ENCODE assay signal across 34 cellular contexts in genomic region chr1:154553056-154553822, GRCh38. TPM values are rescaled to one million over a fixed set of nuclear protein-coding genes. Genes with fewer than 3 reads are reported as not detected.
DNase-seq lines count a peak whose midpoint lies in the region; ATAC-seq, FAIRE-seq and TF ChIP-seq lines count a peak whose summit lies in the region.
"Had no signal": no experiment of that assay in that cellular context is flagged by ENCODE, and none has a peak within 500 bp of the region (broad histone marks: within the 10 kb centered on the region; RNA-seq: fewer than 3 reads in every experiment).

No MANE protein-coding gene starts in this region.

- intact Hi-C loops in K562 (cut with micrococcal nuclease) (no loop called here), gastrocnemius medialis (cut with DNase I; ENCODE audit: low total_unique reads) (loop anchor here (1.0 to 10.0 kb wide), 2 partner anchors 154 to 358 kb away; partner anchors contain the start of gene TPM3), Right ventricle myocardium superior (cut with DNase I) (no loop called here)

- no peak for TF ChIP-seq EP300 in SK-N-SH (IDR thresholded peaks at IDR 0.05; ENCODE audit: borderline replicate concordance in 1 of 2, low read depth in 1 of 2, low read length in 1 of 2)
- no peak for TF ChIP-seq EP300 in K562 (IDR thresholded peaks at IDR 0.05; ENCODE audit: low read length)

- TF ChIP-seq RAD21 in SK-N-SH (IDR thresholded peaks at IDR 0.05; ENCODE audit: low read length) (no peak), K562 (CRISPR knock-in tag; conservative IDR thresholded peaks at IDR 0.05 in 1 of 2, IDR thresholded peaks at IDR 0.05 in 1 of 2) (no peak)

- peaks cover 12% of the 10 kb centered on the region for H3F3A ChIP-seq in SK-N-SH (replicated peaks; ENCODE audit: insufficient read depth)

- no peaks in the 10 kb centered on the region for H3K9me1 ChIP-seq in K562 (ENCODE audit: control insufficient read depth, insufficient read depth, low read length)

- no peak for FAIRE-seq in K562 (lab: Jason Lieb, UNC)
- FAIRE-seq: GM12892, H54 had no signal

- H4K20me1 ChIP-seq in SK-N-SH (ENCODE audit: insufficient read depth): peaks cover 18% of the 10 kb centered on the region; the same call in 1 of the 2 replicates
- H4K20me1 ChIP-seq in K562 (replicated peaks; ENCODE audit: control insufficient read depth, insufficient read depth, low read length): peaks cover 8% of the 10 kb centered on the region; the same call in 1 of the 2 replicates

- POLR2A ChIA-PET in SK-N-SH (lab: Yijun Ruan, JAX): no interaction called here
- POLR2A ChIA-PET in K562 (lab: Yijun Ruan, JAX): interaction anchor here (0.7 to 1.2 kb wide), 4 partner anchors 11 to 72 kb away, joined by 3 to 4 read pairs (median 3); no protein-coding TSS in a partner anchor

- BruUV-seq in K562 (replicated peaks; lab: Mats Ljungman, UMichigan): no TSS peak

- DNase-seq in SK-N-SH (no peak), K562 (ENCODE audit: extremely low read depth in 1 of 4, low spot score in 3 of 4) (no peak), foreskin keratinocyte (peak in 1 of 2 donors; percentile 66), gastrocnemius medialis (peak; percentile 30 to 48), NCI-H2196 (lab: John Stamatoyannopoulos, UW; ENCODE audit: unreplicated experiment) (no peak), DMS153 (lab: John Stamatoyannopoulos, UW) (no peak), Right ventricle myocardium superior (no peak)
- DNase-seq: activated CD4-positive, alpha-beta T cell treated with anti-CD3 and anti-CD28 coated beads, Interleukin-2, amount 50 U/mL, for 1 hour; activated T-cell treated with anti-CD3 and anti-CD28 coated beads, Interleukin-2, amount 50 U/mL, for 72 hours; C1 segment of cervical spinal cord; COR-L47; dorsolateral prefrontal cortex; heart left ventricle; islet precursor cell; Karpas-422; left ventricle myocardium inferior; naive B cell; NCI-H1436; NCI-H2081 treated with DMSO at 0.1 percent for 48 hours; NCI-H226; NCI-H526 treated with DMSO at 0.1 percent for 48 hours; Peyer's patch; SIG-M5; stimulated activated CD4-positive, alpha-beta T cell treated with anti-CD3 and anti-CD28 coated beads, Interleukin-4, amount 100 ng/mL, for 4 hours; T1000; transverse colon had no signal

- H3K4me1 ChIP-seq in SK-N-SH (ENCODE audit: control insufficient read depth in 1 of 2, insufficient read depth in 2 of 2, low read depth in 1 of 2, low read length in 1 of 2) (peaks cover 7 to 28% of the 10 kb centered on the region in 2 experiments; a peak in 2 of 4 replicates), K562 (replicated peaks in 1 of 2; ENCODE audit: control insufficient read depth in 2 of 2, insufficient read depth in 2 of 2, low read length in 2 of 2) (peaks cover 9 to 13% of the 10 kb centered on the region in 2 experiments; a peak in 4 of 5 replicates), foreskin keratinocyte (no peaks in the 10 kb centered on the region), gastrocnemius medialis (peaks cover 32 to 36% of the 10 kb centered on the region in 2 donors)

- CTCF ChIA-PET in SK-N-SH (lab: Yijun Ruan, JAX): interaction anchor here (0.8 to 5.4 kb wide), 5 partner anchors 19 to 149 kb away, joined by 3 to 63 read pairs (median 5); no protein-coding TSS in a partner anchor
- CTCF ChIA-PET in K562 (lab: Yijun Ruan, JAX; ENCODE audit: low intra/inter-chr PET ratio): interaction anchor here (0.6 kb wide), 1 partner anchor 719 kb away, joined by 3 read pairs; no protein-coding TSS in a partner anchor

- H3K4me2 ChIP-seq in SK-N-SH (no peak overlapping the region), K562 (ENCODE audit: insufficient read depth, low read length) (no peak overlapping the region)

- H3K27ac ChIP-seq in SK-N-SH (ENCODE audit: low read depth in 2 of 2, low read length in 1 of 2) (no peak overlapping the region; a peak in 1 of 4 replicates), K562 (ENCODE audit: extremely low read depth, low read depth, low read length) (no peak overlapping the region), foreskin keratinocyte (no peak overlapping the region), gastrocnemius medialis (peak overlapping the region; percentile 34 to 63 (median 59))
- H3K27ac ChIP-seq: 22Rv1, dorsolateral prefrontal cortex, left ventricle myocardium inferior, Peyer's patch, transverse colon had no signal

- in situ Hi-C loops in K562 (cut with MboI): no loop called here
- in situ Hi-C loops in gastrocnemius medialis (cut with MboI; ENCODE audit: low sequenced_read_pairs in 4 of 4): loop anchor here in 2 of 4 donors (5.0 to 25.0 kb wide), 2 partner anchors 71 to 209 kb away; no protein-coding TSS in a partner anchor

- H3K9me3 ChIP-seq in SK-N-SH (no peaks in the 10 kb centered on the region), K562 (replicated peaks; ENCODE audit: control insufficient read depth, insufficient read depth, low read depth, low read length) (no peaks in the 10 kb centered on the region), gastrocnemius medialis (no peaks in the 10 kb centered on the region)
- H3K9me3 ChIP-seq: heart left ventricle, left ventricle myocardium inferior, Peyer's patch, transverse colon had no signal

- 93% methylated on average over 10 of the region's 10 CpGs for WGBS in SK-N-SH (ENCODE audit: low lambda C conversion rate)
- 83% methylated on average over 9 of the region's 10 CpGs for WGBS in K562 (ENCODE audit: insufficient coverage, low coverage, missing lambda C conversion rate)

- H3K4me3 ChIP-seq in SK-N-SH (ENCODE audit: low read depth in 2 of 2, low read length in 1 of 2) (no peak overlapping the region), K562 (no peak overlapping the region), gastrocnemius medialis (no peak overlapping the region)
- H3K4me3 ChIP-seq: dorsolateral prefrontal cortex, heart left ventricle, left ventricle myocardium inferior, Peyer's patch, transverse colon had no signal

- H3K36me3 ChIP-seq in SK-N-SH (replicated peaks in 1 of 2; ENCODE audit: control insufficient read depth in 1 of 2, insufficient read depth in 2 of 2, low read length in 1 of 2) (peaks cover 37 to 80% of the 10 kb centered on the region in 2 experiments), K562 (ENCODE audit: control insufficient read depth, insufficient read depth, low read length) (peaks cover 78% of the 10 kb centered on the region), gastrocnemius medialis (peaks cover 0 to 74% of the 10 kb centered on the region in 2 donors)

- H3K27me3 ChIP-seq in SK-N-SH (ENCODE audit: insufficient read depth): no peaks in the 10 kb centered on the region
- H3K27me3 ChIP-seq in K562 (ENCODE audit: control insufficient read depth in 2 of 2, insufficient read depth in 2 of 2, low read length in 2 of 2): no peaks in the 10 kb centered on the region
- H3K27me3 ChIP-seq in foreskin keratinocyte: no peaks in the 10 kb centered on the region
- H3K27me3 ChIP-seq in gastrocnemius medialis: no peaks in the 10 kb centered on the region
- H3K27me3 ChIP-seq: dorsolateral prefrontal cortex, heart left ventricle, Peyer's patch, transverse colon had no signal

- TF ChIP-seq POLR2A in K562 (conservative IDR thresholded peaks at IDR 0.05) (no peak), gastrocnemius medialis (IDR thresholded peaks at IDR 0.05) (no peak)

- no peak overlapping the region for H3K9ac ChIP-seq in SK-N-SH
- H3K9ac ChIP-seq in K562 (ENCODE audit: insufficient read depth in 1 of 2, low read depth in 2 of 2, low read length in 2 of 2): no peak overlapping the region

- H3K9me2 ChIP-seq in SK-N-SH: no peaks in the 10 kb centered on the region

- no peak for TF ChIP-seq CTCF in SK-N-SH (IDR thresholded peaks at IDR 0.05)
- TF ChIP-seq CTCF in K562 (IDR thresholded peaks at IDR 0.05 in 2 of 3, conservative IDR thresholded peaks at IDR 0.05 in 1 of 3; ENCODE audit: insufficient read depth in 2 of 3, low read depth in 1 of 3, low read length in 3 of 3): no peak
- no peak for TF ChIP-seq CTCF in foreskin keratinocyte (conservative IDR thresholded peaks at IDR 0.05)
- no peak for TF ChIP-seq CTCF in gastrocnemius medialis (IDR thresholded peaks at IDR 0.05 in 4 of 5, conservative IDR thresholded peaks at IDR 0.05 in 1 of 5)

- no peak for ATAC-seq in SK-N-SH treated with all-trans-retinoic acid at 6 μM for 48 hours
- ATAC-seq in K562: no peak
- ATAC-seq in foreskin keratinocyte: peak; percentile 23
- ATAC-seq in gastrocnemius medialis: peak; percentile 72
- no peak for ATAC-seq in Right ventricle myocardium superior (ENCODE audit: poor library complexity)
- ATAC-seq: activated T-cell treated with anti-CD3 and anti-CD28 coated beads, Interleukin-2, amount 50 U/mL, for 72 hours; heart left ventricle had no signal

- peaks cover 39% of the 10 kb centered on the region for H3K79me2 ChIP-seq in SK-N-SH (ENCODE audit: insufficient read depth)
- H3K79me2 ChIP-seq in K562 (ENCODE audit: control insufficient read depth, insufficient read depth, low read length): peaks cover 27% of the 10 kb centered on the region

- H2AFZ ChIP-seq in SK-N-SH (ENCODE audit: low read depth) (no peak overlapping the region), K562 (ENCODE audit: low read depth, low read length) (no peak overlapping the region)

RNA-seq across cellular contexts. Expression of gene UBE2Q1, which starts 5.2 kb away (rescaled TPM):
- polyA plus RNA-seq in SK-N-SH (2012; rRNA removed) (12.5 and 15.2 TPM in 2 replicates), K562 (2011; rRNA removed) (14.2 and 17.7 TPM in 2 replicates), K562 (2014; fragmentation: Illumina TruSeq; extraction: Trizol) (39.0 and 48.3 TPM in 2 replicates), K562 (2014; fragmentation: Nextera tagmentation; extraction: Ambion mirVana) (10 to 100 TPM in 1 of 2 experiments, 1 to 10 TPM in 1; 8.0 to 10.6 TPM), K562 (2014; rRNA removed) (17.9 and 27.6 TPM in 2 replicates), foreskin keratinocyte (42.0 and 48.4 TPM in 2 replicates)
- 21.4 and 26.0 TPM in 2 replicates for polyA plus RNA-seq in SK-N-SH (2012; cell fraction: cytosol; rRNA removed)
- polyA plus RNA-seq in SK-N-SH (2012; cell fraction: nucleus; rRNA removed): 11.6 and 19.2 TPM in 2 replicates
- 32.4 and 54.0 TPM in 2 replicates for total RNA-seq in K562 (2011; cell fraction: chromatin; rRNA removed; ENCODE audit: low replicate concordance)
- total RNA-seq in K562 (2011; cell fraction: nucleolus; rRNA removed): 26.2 and 28.7 TPM in 2 replicates
- total RNA-seq in K562 (2011; cell fraction: nucleoplasm; rRNA removed): 24.3 and 36.3 TPM in 2 replicates
- total RNA-seq in K562 (2014; rRNA removed) (21.6 and 25.2 TPM in 2 replicates), K562 (2014; rRNA removed; fragmentation: Illumina TruSeq; extraction: Trizol) (28.5 and 32.1 TPM in 2 replicates), K562 (2015; rRNA removed; fragmentation: Illumina TruSeq; extraction: Trizol) (31.6 and 33.2 TPM in 2 replicates), K562 (2021) (58.8 and 62.4 TPM in 2 replicates), foreskin keratinocyte (33.8 and 35.2 TPM in 2 replicates), gastrocnemius medialis (10 to 100 TPM; 18.8 to 42.8 (median 24.1) TPM), Right ventricle myocardium superior (46.6 TPM)
- polyA plus RNA-seq in K562 (2011; cell fraction: cytosol; rRNA removed): 5.4 and 7.9 TPM in 2 replicates
- 33.8 and 37.6 TPM in 2 replicates for polyA plus RNA-seq in K562 (2011; cell fraction: nucleus; rRNA removed)
- 43.5 and 51.3 TPM in 2 replicates for polyA plus RNA-seq in K562 (2012)
- polyA minus RNA-seq in K562 (2011; rRNA and poly(A)+ RNA removed): 8.3 and 8.9 TPM in 2 replicates
- polyA minus RNA-seq in K562 (2011; cell fraction: cytosol; rRNA and poly(A)+ RNA removed): 12.8 and 15.7 TPM in 2 replicates
- 12.1 and 22.4 TPM in 2 replicates for polyA minus RNA-seq in K562 (2011; cell fraction: nucleus; rRNA and poly(A)+ RNA removed)

RNA-seq across cellular contexts. Expression of gene CHRNB2, which starts 14.3 kb away (rescaled TPM):
- polyA plus RNA-seq in SK-N-SH (2012; rRNA removed): 0.64 and 0.93 TPM in 2 replicates
- 0.68 and 1.2 TPM in 2 replicates for polyA plus RNA-seq in SK-N-SH (2012; cell fraction: cytosol; rRNA removed)
- 0.76 and 0.85 TPM in 2 replicates for polyA plus RNA-seq in SK-N-SH (2012; cell fraction: nucleus; rRNA removed)
- total RNA-seq in K562 (2011; cell fraction: chromatin; rRNA removed; ENCODE audit: low replicate concordance): not detected in 2 replicates
- not detected in 2 replicates for total RNA-seq in K562 (2011; cell fraction: nucleolus; rRNA removed)
- not detected in 2 replicates for total RNA-seq in K562 (2011; cell fraction: nucleoplasm; rRNA removed)
- total RNA-seq in K562 (2014; rRNA removed): not detected in 2 replicates
- not detected in 2 replicates for total RNA-seq in K562 (2014; rRNA removed; fragmentation: Illumina TruSeq; extraction: Trizol)
- not detected in 2 replicates for total RNA-seq in K562 (2015; rRNA removed; fragmentation: Illumina TruSeq; extraction: Trizol)
- not detected in 2 replicates for total RNA-seq in K562 (2021)
- polyA plus RNA-seq in K562 (2011; rRNA removed): not detected in 2 replicates
- polyA plus RNA-seq in K562 (2011; cell fraction: cytosol; rRNA removed): not detected in 2 replicates
- polyA plus RNA-seq in K562 (2011; cell fraction: nucleus; rRNA removed): not detected in 2 replicates
- 0.03 and 0.07 TPM in 2 replicates for polyA plus RNA-seq in K562 (2012)
- polyA plus RNA-seq in K562 (2014; fragmentation: Illumina TruSeq; extraction: Trizol): not detected in 2 replicates
- under 1 TPM in 1 of 2 experiments, not detected in 1; 0.01 TPM for polyA plus RNA-seq in K562 (2014; fragmentation: Nextera tagmentation; extraction: Ambion mirVana)
- polyA plus RNA-seq in K562 (2014; rRNA removed): not detected in 2 replicates
- not detected in 2 replicates for polyA minus RNA-seq in K562 (2011; rRNA and poly(A)+ RNA removed)
- polyA minus RNA-seq in K562 (2011; cell fraction: cytosol; rRNA and poly(A)+ RNA removed): not detected in 2 replicates
- 0.11 TPM in 1 of 2 replicates, not detected in the other for polyA minus RNA-seq in K562 (2011; cell fraction: nucleus; rRNA and poly(A)+ RNA removed)
- total RNA-seq in foreskin keratinocyte: 0.03 and 0.07 TPM in 2 replicates
- polyA plus RNA-seq in foreskin keratinocyte: 0.02 and 0.07 TPM in 2 replicates
- total RNA-seq in gastrocnemius medialis: not detected
- not detected for total RNA-seq in Right ventricle myocardium superior
- total RNA-seq: chondrocyte, G401, left ventricle myocardium inferior, posterior vena cava, subcutaneous adipose tissue had no signal

RNA-seq across cellular contexts. Expression of gene SHE, which starts 51.0 kb away (rescaled TPM):
- not detected in 2 replicates for polyA plus RNA-seq in SK-N-SH (2012; rRNA removed)
- not detected in 2 replicates for polyA plus RNA-seq in SK-N-SH (2012; cell fraction: cytosol; rRNA removed)
- polyA plus RNA-seq in SK-N-SH (2012; cell fraction: nucleus; rRNA removed): not detected in 2 replicates
- total RNA-seq in K562 (2011; cell fraction: chromatin; rRNA removed; ENCODE audit: low replicate concordance): not detected in 2 replicates
- not detected in 2 replicates for total RNA-seq in K562 (2011; cell fraction: nucleolus; rRNA removed)
- not detected in 2 replicates for total RNA-seq in K562 (2011; cell fraction: nucleoplasm; rRNA removed)
- total RNA-seq in K562 (2014; rRNA removed): 0.04 and 0.05 TPM in 2 replicates
- not detected in 2 replicates for total RNA-seq in K562 (2014; rRNA removed; fragmentation: Illumina TruSeq; extraction: Trizol)
- total RNA-seq in K562 (2015; rRNA removed; fragmentation: Illumina TruSeq; extraction: Trizol): not detected in 2 replicates
- total RNA-seq in K562 (2021): not detected in 2 replicates
- not detected in 2 replicates for polyA plus RNA-seq in K562 (2011; rRNA removed)
- not detected in 2 replicates for polyA plus RNA-seq in K562 (2011; cell fraction: cytosol; rRNA removed)
- not detected in 2 replicates for polyA plus RNA-seq in K562 (2011; cell fraction: nucleus; rRNA removed)
- 0.06 TPM in 1 of 2 replicates, not detected in the other for polyA plus RNA-seq in K562 (2012)
- polyA plus RNA-seq in K562 (2014; fragmentation: Illumina TruSeq; extraction: Trizol): not detected in 2 replicates
- not detected for polyA plus RNA-seq in K562 (2014; fragmentation: Nextera tagmentation; extraction: Ambion mirVana)
- 0.01 TPM in 1 of 2 replicates, not detected in the other for polyA plus RNA-seq in K562 (2014; rRNA removed)
- not detected in 2 replicates for polyA minus RNA-seq in K562 (2011; rRNA and poly(A)+ RNA removed)
- polyA minus RNA-seq in K562 (2011; cell fraction: cytosol; rRNA and poly(A)+ RNA removed): not detected in 2 replicates
- not detected in 2 replicates for polyA minus RNA-seq in K562 (2011; cell fraction: nucleus; rRNA and poly(A)+ RNA removed)
- total RNA-seq in foreskin keratinocyte: not detected in 2 replicates
- not detected in 2 replicates for polyA plus RNA-seq in foreskin keratinocyte
- total RNA-seq in gastrocnemius medialis: 1 to 10 TPM; 5.0 to 6.9 (median 6.2) TPM
- 11.0 TPM for total RNA-seq in Right ventricle myocardium superior
- total RNA-seq: G401 had no signal

RNA-seq across cellular contexts. Expression of gene TDRD10, which starts 51.2 kb away (rescaled TPM):
- polyA plus RNA-seq in SK-N-SH (2012; rRNA removed) (not detected in 2 replicates), K562 (2011; rRNA removed) (not detected in 2 replicates), K562 (2014; fragmentation: Illumina TruSeq; extraction: Trizol) (not detected in 2 replicates), K562 (2014; fragmentation: Nextera tagmentation; extraction: Ambion mirVana) (not detected), K562 (2014; rRNA removed) (not detected in 2 replicates), foreskin keratinocyte (not detected in 2 replicates)
- not detected in 2 replicates for polyA plus RNA-seq in SK-N-SH (2012; cell fraction: cytosol; rRNA removed)
- not detected in 2 replicates for polyA plus RNA-seq in SK-N-SH (2012; cell fraction: nucleus; rRNA removed)
- not detected in 2 replicates for total RNA-seq in K562 (2011; cell fraction: chromatin; rRNA removed; ENCODE audit: low replicate concordance)
- total RNA-seq in K562 (2011; cell fraction: nucleolus; rRNA removed): not detected in 2 replicates
- not detected in 2 replicates for total RNA-seq in K562 (2011; cell fraction: nucleoplasm; rRNA removed)
- total RNA-seq in K562 (2014; rRNA removed) (not detected in 2 replicates), K562 (2014; rRNA removed; fragmentation: Illumina TruSeq; extraction: Trizol) (not detected in 2 replicates), K562 (2015; rRNA removed; fragmentation: Illumina TruSeq; extraction: Trizol) (not detected in 2 replicates), K562 (2021) (not detected in 2 replicates), foreskin keratinocyte (not detected in 2 replicates), gastrocnemius medialis (1 to 10 TPM in 1 of 4 donors, under 1 TPM in 3; 0.61 to 4.2 (median 0.62) TPM), Right ventricle myocardium superior (2.5 TPM)
- polyA plus RNA-seq in K562 (2011; cell fraction: cytosol; rRNA removed): not detected in 2 replicates
- polyA plus RNA-seq in K562 (2011; cell fraction: nucleus; rRNA removed): not detected in 2 replicates
- polyA plus RNA-seq in K562 (2012): not detected in 2 replicates
- polyA minus RNA-seq in K562 (2011; rRNA and poly(A)+ RNA removed): not detected in 2 replicates
- not detected in 2 replicates for polyA minus RNA-seq in K562 (2011; cell fraction: cytosol; rRNA and poly(A)+ RNA removed)
- not detected in 2 replicates for polyA minus RNA-seq in K562 (2011; cell fraction: nucleus; rRNA and poly(A)+ RNA removed)

RNA-seq across cellular contexts. Expression of gene ADAR, which starts 54.7 kb away (rescaled TPM):
- polyA plus RNA-seq in SK-N-SH (2012; rRNA removed) (61.1 and 87.9 TPM in 2 replicates), K562 (2011; rRNA removed) (117 and 123 TPM in 2 replicates), K562 (2014; fragmentation: Illumina TruSeq; extraction: Trizol) (67.0 and 75.9 TPM in 2 replicates), K562 (2014; fragmentation: Nextera tagmentation; extraction: Ambion mirVana) (10 to 100 TPM; 30.1 to 41.2 TPM), K562 (2014; rRNA removed) (46.3 and 51.3 TPM in 2 replicates), foreskin keratinocyte (46.0 and 49.4 TPM in 2 replicates)
- 41.4 and 50.1 TPM in 2 replicates for polyA plus RNA-seq in SK-N-SH (2012; cell fraction: cytosol; rRNA removed)
- polyA plus RNA-seq in SK-N-SH (2012; cell fraction: nucleus; rRNA removed): 127 and 151 TPM in 2 replicates
- 167 and 223 TPM in 2 replicates for total RNA-seq in K562 (2011; cell fraction: chromatin; rRNA removed; ENCODE audit: low replicate concordance)
- total RNA-seq in K562 (2011; cell fraction: nucleolus; rRNA removed): 128 and 132 TPM in 2 replicates
- 127 and 128 TPM in 2 replicates for total RNA-seq in K562 (2011; cell fraction: nucleoplasm; rRNA removed)
- total RNA-seq in K562 (2014; rRNA removed) (48.0 and 53.6 TPM in 2 replicates), K562 (2014; rRNA removed; fragmentation: Illumina TruSeq; extraction: Trizol) (60.2 and 63.6 TPM in 2 replicates), K562 (2015; rRNA removed; fragmentation: Illumina TruSeq; extraction: Trizol) (66.2 and 68.0 TPM in 2 replicates), K562 (2021) (94.2 and 96.9 TPM in 2 replicates), foreskin keratinocyte (154 and 166 TPM in 2 replicates), gastrocnemius medialis (10 to 100 TPM; 16.4 to 38.4 (median 19.0) TPM), Right ventricle myocardium superior (48.1 TPM)
- 62.0 and 83.9 TPM in 2 replicates for polyA plus RNA-seq in K562 (2011; cell fraction: cytosol; rRNA removed)
- polyA plus RNA-seq in K562 (2011; cell fraction: nucleus; rRNA removed): 176 and 229 TPM in 2 replicates
- 45.6 and 52.9 TPM in 2 replicates for polyA plus RNA-seq in K562 (2012)
- polyA minus RNA-seq in K562 (2011; rRNA and poly(A)+ RNA removed): 157 and 202 TPM in 2 replicates
- polyA minus RNA-seq in K562 (2011; cell fraction: cytosol; rRNA and poly(A)+ RNA removed): 61.0 and 68.0 TPM in 2 replicates
- 58.7 and 108 TPM in 2 replicates for polyA minus RNA-seq in K562 (2011; cell fraction: nucleus; rRNA and poly(A)+ RNA removed)

Comparison
In these comparisons a context has a peak if more than half of its experiments do, and no peak if none do; other contexts are left out.
1. DNase-seq: peak in gastrocnemius medialis (2 of 2); none in SK-N-SH (single experiment), K562 (0 of 4), NCI-H2196 (single experiment), DMS153 (single experiment) and Right ventricle myocardium superior (single experiment).
2. H3K27ac ChIP-seq: peak in gastrocnemius medialis (4 of 4); none in SK-N-SH (0 of 2), K562 (single experiment) and foreskin keratinocyte (single experiment).
3. ATAC-seq: peak in foreskin keratinocyte (single experiment) and gastrocnemius medialis (2 of 2); none in SK-N-SH treated with all-trans-retinoic acid at 6 μM for 48 hours (single experiment), K562 (single experiment) and Right ventricle myocardium superior (single experiment).
4. Of the 27 proteins assayed by ChIP-seq in both K562 and SK-N-SH: peak only in K562: none; only in SK-N-SH: none; in both: NFIC; in neither: 26.